Comparison of ENCODE assay signal across 8 cellular contexts in the genomic region with DNA sequence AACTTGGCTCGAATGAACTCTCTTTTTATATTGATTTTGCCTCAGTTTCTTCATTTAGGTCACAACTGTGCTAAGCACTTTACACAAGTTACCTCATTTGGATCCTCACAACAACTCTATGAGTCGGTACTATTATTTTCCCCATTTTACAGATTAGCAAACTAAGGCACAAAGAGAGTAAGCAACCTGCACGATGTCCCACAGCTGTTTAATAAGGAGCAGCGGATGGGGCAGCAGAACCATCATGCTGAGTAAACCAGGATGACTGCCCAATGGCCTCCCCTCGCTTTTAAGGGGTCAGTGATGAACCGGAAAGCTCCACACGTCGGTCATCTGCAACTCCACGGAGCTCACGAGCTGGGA. TPM values are rescaled to one million over a fixed set of nuclear protein-coding genes. Genes with fewer than 3 reads are reported as not detected.
A peak's percentile ranks its signal among the peaks of the same experiment; 100 is the strongest.
DNase-seq lines count a peak whose midpoint lies in the region; ATAC-seq and TF ChIP-seq lines count a peak whose summit lies in the region.

No MANE protein-coding gene starts in this region.

- H3K36me3 Mint-ChIP-seq in activated CD4-positive, alpha-beta T cell treated with anti-CD3 and anti-CD28 coated beads, Interleukin-2, amount 10 ng/mL, durations not matched to agents 24 days and 14 days (ENCODE audit: low read depth), result no peaks in the 10 kb centered on the region
- H3K36me3 Mint-ChIP-seq in activated naive CD8-positive, alpha-beta T cell treated with anti-CD3 and anti-CD28 coated beads for 36 hours, result no peaks in the 10 kb centered on the region

- no peak for TF ChIP-seq CTCF in thoracic aorta (IDR thresholded peaks at IDR 0.05)

- H3K27me3 ChIP-seq in layer of hippocampus (ENCODE audit: control insufficient read depth, insufficient read depth, low read length) (no peaks in the 10 kb centered on the region), thoracic aorta (replicated peaks; ENCODE audit: insufficient read depth) (no peaks in the 10 kb centered on the region)

- H3K9me3 Mint-ChIP-seq in activated CD4-positive, alpha-beta T cell treated with anti-CD3 and anti-CD28 coated beads, Interleukin-2, amount 10 ng/mL, durations not matched to agents 24 days and 14 days, result no peaks in the 10 kb centered on the region
- H3K9me3 Mint-ChIP-seq in activated naive CD8-positive, alpha-beta T cell treated with anti-CD3 and anti-CD28 coated beads for 36 hours, result no peaks in the 10 kb centered on the region

- no peaks in the 10 kb centered on the region for H3K36me3 ChIP-seq in thoracic aorta

- peaks cover 15% of the 10 kb centered on the region for H3K4me1 Mint-ChIP-seq in activated CD4-positive, alpha-beta T cell treated with anti-CD3 and anti-CD28 coated beads, Interleukin-2, amount 10 ng/mL, durations not matched to agents 24 days and 14 days
- H3K4me1 Mint-ChIP-seq in activated naive CD8-positive, alpha-beta T cell treated with anti-CD3 and anti-CD28 coated beads for 36 hours, result no peaks in the 10 kb centered on the region

- peaks cover 18% of the 10 kb centered on the region for H3K27me3 Mint-ChIP-seq in activated CD4-positive, alpha-beta T cell treated with anti-CD3 and anti-CD28 coated beads, Interleukin-2, amount 10 ng/mL, durations not matched to agents 24 days and 14 days
- peaks cover 32% of the 10 kb centered on the region for H3K27me3 Mint-ChIP-seq in activated naive CD8-positive, alpha-beta T cell treated with anti-CD3 and anti-CD28 coated beads for 36 hours

- no peaks in the 10 kb centered on the region for H3K9me3 ChIP-seq in thoracic aorta

- peaks cover 15 to 37% of the 10 kb centered on the region in 2 donors for H3K4me1 ChIP-seq in thoracic aorta (ENCODE audit: control insufficient read depth in 1 of 2, low read depth in 2 of 2)

- H3K27ac Mint-ChIP-seq in activated CD4-positive, alpha-beta T cell treated with anti-CD3 and anti-CD28 coated beads, Interleukin-2, amount 10 ng/mL, durations not matched to agents 24 days and 14 days, result no peak overlapping the region
- H3K27ac Mint-ChIP-seq in activated naive CD8-positive, alpha-beta T cell treated with anti-CD3 and anti-CD28 coated beads for 36 hours, result no peak overlapping the region

- H3K4me3 Mint-ChIP-seq in activated CD4-positive, alpha-beta T cell treated with anti-CD3 and anti-CD28 coated beads, Interleukin-2, amount 10 ng/mL, durations not matched to agents 24 days and 14 days, result peak overlapping the region; percentile 77
- peak overlapping the region; percentile 44 for H3K4me3 Mint-ChIP-seq in activated naive CD8-positive, alpha-beta T cell treated with anti-CD3 and anti-CD28 coated beads for 36 hours

- intact Hi-C loops in activated CD4-positive, alpha-beta T cell treated with anti-CD3 and anti-CD28 coated beads, Interleukin-2, amount 10 ng/mL, durations not matched to agents 24 days and 14 days (cut with micrococcal nuclease), result loop anchor here (5.0 kb wide), 1 partner anchor 213 kb away; no protein-coding TSS in a partner anchor

- ATAC-seq in thoracic aorta (ENCODE audit: insufficient number of reproducible peaks, low FRiP score, low read depth), result peak; percentile 8
- ATAC-seq in HG02610 (IDR thresholded peaks at IDR 0.05; ENCODE audit: unreplicated experiment), result no peak

- H3K27ac ChIP-seq in layer of hippocampus (ENCODE audit: low read depth, low read length) (peak overlapping the region; percentile 55), thoracic aorta (peak overlapping the region; percentile 49 to 92)

- H3K4me3 ChIP-seq in thoracic aorta, result peak overlapping the region; percentile 86

- DNase-seq in activated CD4-positive, alpha-beta T cell treated with anti-CD3 and anti-CD28 coated beads, Interleukin-2, amount 10 ng/mL, durations not matched to agents 24 days and 14 days, result no peak
- no peak for DNase-seq in activated CD4-positive, alpha-beta T cell treated with anti-CD3 and anti-CD28 coated beads for 48 hours
- no peak for DNase-seq in activated naive CD8-positive, alpha-beta T cell treated with anti-CD3 and anti-CD28 coated beads for 36 hours
- DNase-seq in thoracic aorta (ENCODE audit: low spot score), result no peak
- DNase-seq in globus pallidus (ENCODE audit: low spot score), result no peak
- no peak for DNase-seq in hepatic stellate cell (ENCODE audit: low spot score)

RNA-seq across cellular contexts. Expression of a gene that starts 0.6 kb away (rescaled TPM):
- total RNA-seq in activated CD4-positive, alpha-beta T cell treated with anti-CD3 and anti-CD28 coated beads, Interleukin-2, amount 10 ng/mL, durations not matched to agents 24 days and 14 days, result 3.1 and 3.6 TPM in 2 replicates
- total RNA-seq in activated naive CD8-positive, alpha-beta T cell treated with anti-CD3 and anti-CD28 coated beads for 36 hours, result 1 to 10 TPM; 2.2 to 2.5 TPM
- 10 to 100 TPM; 10.7 to 27.9 TPM for total RNA-seq in thoracic aorta

RNA-seq across cellular contexts. Expression of a gene that starts 38.3 kb away (rescaled TPM):
- not detected in 2 replicates for total RNA-seq in activated CD4-positive, alpha-beta T cell treated with anti-CD3 and anti-CD28 coated beads, Interleukin-2, amount 10 ng/mL, durations not matched to agents 24 days and 14 days
- total RNA-seq in activated naive CD8-positive, alpha-beta T cell treated with anti-CD3 and anti-CD28 coated beads for 36 hours, result not detected
- not detected for total RNA-seq in thoracic aorta
